18 cellular contexts compared by ENCODE assay signal in genomic region chr12:31662176-31662849, GRCh38.
"Had no signal": no experiment of that assay in that cellular context is flagged by ENCODE, and none has a peak within 500 bp of the region (broad histone marks: within the 10 kb centered on the region; RNA-seq: fewer than 3 reads in every experiment).

No MANE protein-coding gene starts in this region.

- FAIRE-seq: astrocyte, colon, frontal cortex, islet of Langerhans had no signal

- H3K27ac ChIP-seq: cardiac muscle cell, heart right ventricle, left lung, neural progenitor cell, parathyroid adenoma, tibial artery had no signal

- H2AFZ ChIP-seq: neural progenitor cell, parathyroid adenoma had no signal

- H3K4me3 ChIP-seq: cardiac muscle cell, heart right ventricle, left lung, neural progenitor cell, tibial artery had no signal

- H3K36me3 ChIP-seq: cardiac muscle cell, left lung, neural progenitor cell had no signal

- H3K79me2 ChIP-seq: parathyroid adenoma had no signal

- H3K4me3 Mint-ChIP-seq: activated CD8-positive, alpha-beta T cell treated with anti-CD3 and anti-CD28 coated beads for 36 hours; activated naive CD8-positive, alpha-beta T cell treated with anti-CD3 and anti-CD28 coated beads, Interleukin-2, amount 50 U/mL, for 24 hours; neural progenitor cell had no signal

- H3K27me3 ChIP-seq: cardiac muscle cell, heart right ventricle, left lung, neural progenitor cell, tibial artery had no signal

- H3K27ac Mint-ChIP-seq: activated CD8-positive, alpha-beta T cell treated with anti-CD3 and anti-CD28 coated beads for 36 hours; activated naive CD8-positive, alpha-beta T cell treated with anti-CD3 and anti-CD28 coated beads, Interleukin-2, amount 50 U/mL, for 24 hours; neural progenitor cell had no signal

- H3K9me3 ChIP-seq: tibial artery had no signal

- H3K9me3 Mint-ChIP-seq: activated naive CD8-positive, alpha-beta T cell treated with anti-CD3 and anti-CD28 coated beads, Interleukin-2, amount 50 U/mL, for 24 hours had no signal

- H3K4me1 ChIP-seq: parathyroid adenoma had no signal

- ATAC-seq: activated CD8-positive, alpha-beta T cell treated with anti-CD3 and anti-CD28 coated beads for 36 hours; activated naive CD8-positive, alpha-beta T cell treated with anti-CD3 and anti-CD28 coated beads, Interleukin-2, amount 50 U/mL, for 24 hours; activated T-cell treated with anti-CD3 and anti-CD28 coated beads, Interleukin-2, amount 50 U/mL, for 72 hours; heart right ventricle; left lung had no signal

- H3K4me2 ChIP-seq: neural progenitor cell had no signal

- H3K9ac ChIP-seq: neural progenitor cell, parathyroid adenoma had no signal

- DNase-seq: activated CD4-positive, alpha-beta T cell treated with anti-CD3 and anti-CD28 coated beads for 1 hour; activated CD8-positive, alpha-beta memory T cell treated with anti-CD3 and anti-CD28 coated beads, Interleukin-2, amount 50 U/mL, for 4 hours; activated CD8-positive, alpha-beta T cell treated with anti-CD3 and anti-CD28 coated beads for 36 hours; activated naive CD8-positive, alpha-beta T cell treated with anti-CD3 and anti-CD28 coated beads, Interleukin-2, amount 50 U/mL, for 24 hours; activated T-cell treated with anti-CD3 and anti-CD28 coated beads, Interleukin-2, amount 50 U/mL, for 72 hours; effector CD8-positive, alpha-beta T cell; heart right ventricle; left lung; stimulated activated CD4-positive, alpha-beta T cell treated with anti-CD3 and anti-CD28 coated beads, Interleukin-15, amount 100 ng/mL, for 24 hours; stimulated activated CD4-positive, alpha-beta T cell treated with anti-CD3 and anti-CD28 coated beads, Interleukin-4, amount 100 ng/mL, for 24 hours; tibial artery had no signal

- H3K27me3 Mint-ChIP-seq: activated CD8-positive, alpha-beta T cell treated with anti-CD3 and anti-CD28 coated beads for 36 hours; activated naive CD8-positive, alpha-beta T cell treated with anti-CD3 and anti-CD28 coated beads, Interleukin-2, amount 50 U/mL, for 24 hours had no signal
